ENCODE assay signal across 1 cellular context in the genomic region with DNA sequence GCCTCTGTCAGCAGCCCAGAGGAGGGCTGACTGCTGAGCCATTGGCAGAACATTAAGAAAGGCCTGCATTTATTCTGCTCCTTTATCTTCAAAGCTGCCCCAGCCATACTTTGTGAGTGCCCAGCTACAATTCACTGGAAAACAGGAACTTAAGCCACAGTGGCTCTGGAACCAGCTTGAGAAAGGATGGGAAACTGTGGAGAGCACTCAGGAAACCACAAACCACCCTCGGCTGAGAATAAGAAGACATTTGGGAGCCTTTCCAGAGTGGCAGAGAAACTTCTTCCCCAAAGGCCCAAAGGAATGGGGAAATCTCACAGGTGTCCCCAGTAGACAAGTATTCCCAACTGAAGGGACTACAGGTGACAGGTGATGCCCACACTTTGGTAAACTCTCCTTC.
A peak's percentile ranks its signal among the peaks of the same experiment; 100 is the strongest.
TF ChIP-seq lines count a peak whose summit lies in the region.

No MANE protein-coding gene starts in this region.

TF ChIP-seq in K562, 482 proteins besides CTCF, POLR2A, EP300 and RAD21:
- no peak for TF ChIP-seq CREB3L1 (IDR thresholded peaks at IDR 0.05; ENCODE audit: borderline replicate concordance, low read depth)
- TF ChIP-seq, protein P1, sequence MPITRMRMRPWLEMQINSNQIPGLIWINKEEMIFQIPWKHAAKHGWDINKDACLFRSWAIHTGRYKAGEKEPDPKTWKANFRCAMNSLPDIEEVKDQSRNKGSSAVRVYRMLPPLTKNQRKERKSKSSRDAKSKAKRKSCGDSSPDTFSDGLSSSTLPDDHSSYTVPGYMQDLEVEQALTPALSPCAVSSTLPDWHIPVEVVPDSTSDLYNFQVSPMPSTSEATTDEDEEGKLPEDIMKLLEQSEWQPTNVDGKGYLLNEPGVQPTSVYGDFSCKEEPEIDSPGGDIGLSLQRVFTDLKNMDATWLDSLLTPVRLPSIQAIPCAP (CRISPR knock-in tag; IDR thresholded peaks at IDR 0.05; ENCODE audit: borderline replicate concordance): no peak
- no peak for TF ChIP-seq ZNF384 (IDR thresholded peaks at IDR 0.05; ENCODE audit: low read depth, low read length)
- no peak for TF ChIP-seq CBX8 (IDR thresholded peaks at IDR 0.05; ENCODE audit: borderline replicate concordance, extremely low read depth, low read depth, low read length, poor library complexity, severe bottlenecking)
- TF ChIP-seq CREB5 (CRISPR knock-in tag; IDR thresholded peaks at IDR 0.05): 0 out of 2 replicates have a peak, but pooled peaks have one; percentile 39
- TF ChIP-seq, protein P2, sequence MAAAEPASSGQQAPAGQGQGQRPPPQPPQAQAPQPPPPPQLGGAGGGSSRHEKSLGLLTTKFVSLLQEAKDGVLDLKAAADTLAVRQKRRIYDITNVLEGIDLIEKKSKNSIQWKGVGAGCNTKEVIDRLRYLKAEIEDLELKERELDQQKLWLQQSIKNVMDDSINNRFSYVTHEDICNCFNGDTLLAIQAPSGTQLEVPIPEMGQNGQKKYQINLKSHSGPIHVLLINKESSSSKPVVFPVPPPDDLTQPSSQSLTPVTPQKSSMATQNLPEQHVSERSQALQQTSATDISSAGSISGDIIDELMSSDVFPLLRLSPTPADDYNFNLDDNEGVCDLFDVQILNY (CRISPR knock-in tag; IDR thresholded peaks at IDR 0.05): no peak
